In genomic region chr2:15096873-15097272, GRCh38 we compare ENCODE assay signal across 1 cellular context.
TF ChIP-seq lines count a peak whose summit lies in the region.

No MANE protein-coding gene starts in this region.

TF ChIP-seq in HepG2, 621 proteins besides CTCF, POLR2A, EP300 and RAD21 (continued from another document):
- TF ChIP-seq ZSCAN29 (CRISPR knock-in tag; conservative IDR thresholded peaks at IDR 0.05) = no peak
- no peak for TF ChIP-seq HMG20A (CRISPR knock-in tag; IDR thresholded peaks at IDR 0.05; ENCODE audit: borderline replicate concordance)
- TF ChIP-seq FOXO4 (CRISPR knock-in tag; conservative IDR thresholded peaks at IDR 0.05) = no peak
- TF ChIP-seq ZNF431 (CRISPR knock-in tag; IDR thresholded peaks at IDR 0.05; ENCODE audit: borderline replicate concordance, low read depth) = no peak
- TF ChIP-seq ZNF691 (CRISPR knock-in tag; IDR thresholded peaks at IDR 0.05; ENCODE audit: borderline replicate concordance, low read depth) = no peak
- no peak for TF ChIP-seq ZBED4 (CRISPR knock-in tag; IDR thresholded peaks at IDR 0.05; ENCODE audit: borderline replicate concordance)
- no peak for TF ChIP-seq TAF15 (IDR thresholded peaks at IDR 0.05; ENCODE audit: low read depth, low read length, poor library complexity, severe bottlenecking)
